Comparison of ENCODE assay signal across 8 cellular contexts in the genomic region with DNA sequence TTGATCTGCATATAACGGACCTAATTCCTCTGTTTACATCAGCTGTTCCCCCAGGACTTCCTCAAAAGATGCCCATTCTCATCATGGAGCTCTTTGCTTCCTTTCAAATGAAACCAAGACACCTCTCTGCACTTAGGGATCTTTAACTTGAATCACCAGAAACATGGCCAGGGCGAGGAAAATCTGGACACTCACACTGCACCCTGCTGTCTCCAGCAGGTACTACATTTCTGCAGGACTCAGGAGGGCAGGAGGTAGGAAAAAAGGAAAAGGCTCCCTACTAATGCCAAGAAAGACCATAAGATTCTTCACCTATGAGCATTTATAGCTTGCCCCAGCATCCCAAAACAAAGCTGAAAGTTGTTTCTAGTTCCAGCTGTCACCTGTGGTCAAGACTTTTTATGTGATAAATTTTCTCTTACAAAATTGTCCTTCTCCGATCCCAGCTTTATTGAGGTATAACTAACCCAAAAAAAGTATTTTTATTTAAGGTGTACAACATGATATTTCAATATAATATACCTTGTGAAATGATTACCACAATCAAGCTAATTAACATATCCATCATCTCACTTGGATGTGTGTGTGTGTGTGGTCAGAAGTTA.
DNase-seq lines count a peak whose midpoint lies in the region; ATAC-seq and TF ChIP-seq lines count a peak whose summit lies in the region.

No MANE protein-coding gene starts in this region.

- POLR2A ChIA-PET in HEK293 (lab: Yijun Ruan, JAX): no interaction called here

- CTCF ChIA-PET in HEK293 (lab: Yijun Ruan, JAX): interaction anchor here (0.5 to 3.0 kb wide), 50 partner anchors 9 to 972 kb away, joined by 3 to 24 read pairs (median 4); no protein-coding TSS in a partner anchor

- no peak overlapping the region for H2BK120ac ChIP-seq in mesendoderm (ENCODE audit: low read depth, low read length)

- H3K4me1 ChIP-seq in HEK293 (ENCODE audit: control insufficient read depth, insufficient read depth, low read length): no peaks in the 10 kb centered on the region
- H3K4me1 ChIP-seq in mesendoderm (ENCODE audit: control insufficient read depth, low read depth, low read length): peaks cover 3% of the 10 kb centered on the region
- H3K4me1 ChIP-seq in vagina: no peaks in the 10 kb centered on the region

- intact Hi-C loops in vagina (cut with DNase I): loop anchor here (5.0 kb wide), 1 partner anchor 486 kb away; no protein-coding TSS in a partner anchor

- no peak for TF ChIP-seq CTCF in HEK293 (tag by site-specific recombination; IDR thresholded peaks at IDR 0.05)
- peak; percentile 79 for TF ChIP-seq CTCF in endothelial cell (IDR thresholded peaks at IDR 0.05; ENCODE audit: unreplicated experiment)
- peak; percentile 6 to 53 (median 23) for TF ChIP-seq CTCF in vagina (IDR thresholded peaks at IDR 0.05)

- H3K4me1 Mint-ChIP-seq in endothelial cell (ENCODE audit: unreplicated experiment): peaks cover 8% of the 10 kb centered on the region

- ATAC-seq in GM19035 (IDR thresholded peaks at IDR 0.05; ENCODE audit: unreplicated experiment) (no peak), HG02870 (IDR thresholded peaks at IDR 0.05; ENCODE audit: unreplicated experiment) (no peak)

- H3K27ac ChIP-seq in HEK293 (ENCODE audit: extremely low read depth, low read depth, low read length) (no peak overlapping the region), mesendoderm (ENCODE audit: low read depth, low read length) (no peak overlapping the region), vagina (no peak overlapping the region)

- H2AK5ac ChIP-seq in mesendoderm (ENCODE audit: low read length): no peak overlapping the region

- DNase-seq in DMS 273 treated with DMSO at 0.1 percent for 48 hours (lab: John Stamatoyannopoulos, UW) (peak; percentile 29), SKM-1 treated with dmso at 0.1 percent for 144 hours (lab: John Stamatoyannopoulos, UW; ENCODE audit: unreplicated experiment) (peak; percentile 51), endothelial cell (ENCODE audit: low spot score) (peak; percentile 66), mesendoderm (peak; percentile 65), vagina (ENCODE audit: extremely low spot score in 2 of 2) (no peak)

- no peak overlapping the region for H2BK5ac ChIP-seq in mesendoderm (ENCODE audit: low read length)

- H3K36me3 ChIP-seq in HEK293 (ENCODE audit: control insufficient read depth in 2 of 2, insufficient read depth in 1 of 2, low read length in 2 of 2) (no peaks in the 10 kb centered on the region), mesendoderm (ENCODE audit: control insufficient read depth, insufficient read depth, low read length) (no peaks in the 10 kb centered on the region), vagina (no peaks in the 10 kb centered on the region)

- H3K27ac Mint-ChIP-seq in endothelial cell (ENCODE audit: unreplicated experiment): no peak overlapping the region

- H3K9me3 Mint-ChIP-seq in endothelial cell (ENCODE audit: unreplicated experiment): no peaks in the 10 kb centered on the region

- no peak overlapping the region for H3K18ac ChIP-seq in mesendoderm (ENCODE audit: low read length)

- H4K5ac ChIP-seq in mesendoderm (ENCODE audit: low read length): no peak overlapping the region

- no peak for TF ChIP-seq POLR2A in vagina (IDR thresholded peaks at IDR 0.05)

- H3K79me1 ChIP-seq in mesendoderm (ENCODE audit: low read length): no peaks in the 10 kb centered on the region

- no peak overlapping the region for H3K9ac ChIP-seq in mesendoderm (ENCODE audit: low read length)

- H3K4me3 Mint-ChIP-seq in endothelial cell (ENCODE audit: unreplicated experiment): no peak overlapping the region

- no peaks in the 10 kb centered on the region for H3K79me2 ChIP-seq in mesendoderm (ENCODE audit: control insufficient read depth, insufficient read depth, low read length)

- no peaks in the 10 kb centered on the region for H3K36me3 Mint-ChIP-seq in endothelial cell (ENCODE audit: low read depth, unreplicated experiment)

- H3K4ac ChIP-seq in mesendoderm (ENCODE audit: low read depth, low read length): no peak overlapping the region

- H4K8ac ChIP-seq in mesendoderm (ENCODE audit: low read depth, low read length): no peak overlapping the region

- H2BK15ac ChIP-seq in mesendoderm (replicated peaks; ENCODE audit: low read depth): no peak overlapping the region

- no CpG with 5 or more reads among the region's 3 CpGs for WGBS in mesendoderm (ENCODE audit: extremely low coverage, insufficient coverage, low lambda C conversion rate)

- no peaks in the 10 kb centered on the region for H3K27me3 ChIP-seq in mesendoderm (ENCODE audit: insufficient read depth, low read length, poor library complexity)
- H3K27me3 ChIP-seq in vagina: no peaks in the 10 kb centered on the region

- H3K9me3 ChIP-seq in HEK293 (ENCODE audit: control insufficient read depth, insufficient read depth, low read depth, low read length) (no peaks in the 10 kb centered on the region), vagina (no peaks in the 10 kb centered on the region)

- H3K56ac ChIP-seq in mesendoderm (ENCODE audit: low read length): no peak overlapping the region

- no peak overlapping the region for H3K23ac ChIP-seq in mesendoderm (ENCODE audit: low read length)

- H3K4me3 ChIP-seq in HEK293 (ENCODE audit: low read depth, low read length): no peak overlapping the region
- H3K4me3 ChIP-seq in mesendoderm (ENCODE audit: low read length): no peak overlapping the region
- no peak overlapping the region for H3K4me3 ChIP-seq in vagina

- H3K27me3 Mint-ChIP-seq in endothelial cell (ENCODE audit: unreplicated experiment): no peaks in the 10 kb centered on the region

- no peak overlapping the region for H3K4me2 ChIP-seq in mesendoderm (ENCODE audit: low read length)

TF ChIP-seq in HEK293, 187 proteins besides CTCF, POLR2A, EP300 and RAD21:
- peak; percentile 81 for TF ChIP-seq ZBTB48 (tag by site-specific recombination; IDR thresholded peaks at IDR 0.05)
- TF ChIP-seq, protein P1, sequence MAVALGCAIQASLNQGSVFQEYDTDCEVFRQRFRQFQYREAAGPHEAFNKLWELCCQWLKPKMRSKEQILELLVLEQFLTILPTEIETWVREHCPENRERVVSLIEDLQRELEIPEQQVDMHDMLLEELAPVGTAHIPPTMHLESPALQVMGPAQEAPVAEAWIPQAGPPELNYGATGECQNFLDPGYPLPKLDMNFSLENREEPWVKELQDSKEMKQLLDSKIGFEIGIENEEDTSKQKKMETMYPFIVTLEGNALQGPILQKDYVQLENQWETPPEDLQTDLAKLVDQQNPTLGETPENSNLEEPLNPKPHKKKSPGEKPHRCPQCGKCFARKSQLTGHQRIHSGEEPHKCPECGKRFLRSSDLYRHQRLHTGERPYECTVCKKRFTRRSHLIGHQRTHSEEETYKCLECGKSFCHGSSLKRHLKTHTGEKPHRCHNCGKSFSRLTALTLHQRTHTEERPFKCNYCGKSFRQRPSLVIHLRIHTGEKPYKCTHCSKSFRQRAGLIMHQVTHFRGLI (tag by site-specific recombination; IDR thresholded peaks at IDR 0.05): no peak
- peak; percentile 60 for TF ChIP-seq ZNF654 (tag by site-specific recombination; IDR thresholded peaks at IDR 0.05; ENCODE audit: low read depth)

Comparison
In these comparisons a context has a peak if more than half of its experiments do, and no peak if none do; other contexts are left out.
1. DNase-seq: peak in DMS 273 treated with DMSO at 0.1 percent for 48 hours (single experiment), SKM-1 treated with dmso at 0.1 percent for 144 hours (single experiment), endothelial cell (single experiment) and mesendoderm (single experiment); none in vagina (0 of 2).